ENCODE assay signal across 1 cellular context in genomic region chr2:137865954-137866540, GRCh38.
TF ChIP-seq lines count a peak whose summit lies in the region.

No MANE protein-coding gene starts in this region.

TF ChIP-seq in WTC11, 78 proteins besides CTCF, POLR2A, EP300 and RAD21 (continued from another document):
- TF ChIP-seq ZNF138 (CRISPR knock-in tag; conservative IDR thresholded peaks at IDR 0.05) (no peak), OVOL2 (CRISPR knock-in tag; IDR thresholded peaks at IDR 0.05; ENCODE audit: borderline replicate concordance) (no peak), ERG (CRISPR knock-in tag; IDR thresholded peaks at IDR 0.05) (no peak), ZNF532 (CRISPR knock-in tag; IDR thresholded peaks at IDR 0.05; ENCODE audit: borderline replicate concordance) (no peak), CREM (CRISPR knock-in tag; IDR thresholded peaks at IDR 0.05) (no peak)
